8 cellular contexts compared by ENCODE assay signal in genomic region chr3:156483426-156483825, GRCh38.
DNase-seq lines count a peak whose midpoint lies in the region; ATAC-seq and TF ChIP-seq lines count a peak whose summit lies in the region.

No MANE protein-coding gene starts in this region.

- no peaks in the 10 kb centered on the region for H3K27me3 ChIP-seq in Peyer's patch
- no peaks in the 10 kb centered on the region for H3K27me3 ChIP-seq in endocrine pancreas (ENCODE audit: control insufficient read depth, insufficient read depth, low read length)
- no peaks in the 10 kb centered on the region for H3K27me3 ChIP-seq in gastrocnemius medialis

- in situ Hi-C loops in ACHN (cut with HindIII; ENCODE audit: low pct_ligation_motif_present, low pct_unique_long_range_greater_than_20kb, low sequenced_read_pairs) (no loop called here), gastrocnemius medialis (cut with MboI; ENCODE audit: low sequenced_read_pairs in 4 of 4) (no loop called here), G401 (cut with HindIII; ENCODE audit: low sequenced_read_pairs) (no loop called here)

- TF ChIP-seq CTCF in Peyer's patch (IDR thresholded peaks at IDR 0.05) (no peak), gastrocnemius medialis (IDR thresholded peaks at IDR 0.05 in 4 of 5, conservative IDR thresholded peaks at IDR 0.05 in 1 of 5) (no peak)

- no peak overlapping the region for H3K9ac ChIP-seq in endocrine pancreas (ENCODE audit: control insufficient read depth, insufficient read depth, low read length)

- intact Hi-C loops in gastrocnemius medialis (cut with DNase I; ENCODE audit: low total_unique reads): no loop called here

- H3K36me3 ChIP-seq in Peyer's patch (no peaks in the 10 kb centered on the region), endocrine pancreas (ENCODE audit: control insufficient read depth, insufficient read depth, low read length) (no peaks in the 10 kb centered on the region), gastrocnemius medialis (no peaks in the 10 kb centered on the region)

- H3K4me1 ChIP-seq in Peyer's patch (peaks cover 0 to 7% (median 2%) of the 10 kb centered on the region in 4 donors), endocrine pancreas (ENCODE audit: control insufficient read depth, insufficient read depth, low read length) (peaks cover 28% of the 10 kb centered on the region), gastrocnemius medialis (peaks cover 0 to 3% of the 10 kb centered on the region in 2 donors)

- no peaks in the 10 kb centered on the region for H3K9me3 ChIP-seq in Peyer's patch
- no peaks in the 10 kb centered on the region for H3K9me3 ChIP-seq in endocrine pancreas (ENCODE audit: control insufficient read depth, low read length)
- no peaks in the 10 kb centered on the region for H3K9me3 ChIP-seq in gastrocnemius medialis

- no peak overlapping the region for H3K4me3 ChIP-seq in Peyer's patch
- H3K4me3 ChIP-seq in endocrine pancreas (ENCODE audit: control insufficient read depth, insufficient read depth, low read length): peak overlapping the region; percentile 63
- no peak overlapping the region for H3K4me3 ChIP-seq in gastrocnemius medialis

- DNase-seq in ACHN: peak; percentile 61
- DNase-seq in Peyer's patch: peak in 1 of 3 donors; percentile 37
- peak; percentile 87 for DNase-seq in renal cortical epithelial cell (ENCODE audit: low read depth)
- no peak for DNase-seq in gastrocnemius medialis
- DNase-seq in G401 (ENCODE audit: low spot score): no peak

- peak overlapping the region; percentile 70 to 79 (median 77) for H3K27ac ChIP-seq in Peyer's patch
- H3K27ac ChIP-seq in gastrocnemius medialis: peak overlapping the region in 2 of 4 donors; percentile 2 to 7

- TF ChIP-seq POLR2A in Peyer's patch (IDR thresholded peaks at IDR 0.05) (peak in 1 of 2 donors; percentile 46), gastrocnemius medialis (IDR thresholded peaks at IDR 0.05) (no peak)

- ATAC-seq in GM18519 (IDR thresholded peaks at IDR 0.05; ENCODE audit: low FRiP score, unreplicated experiment) (peak; percentile 91), HG02938 (IDR thresholded peaks at IDR 0.05; ENCODE audit: unreplicated experiment) (peak; percentile 91), gastrocnemius medialis (no peak)

Comparison
In these comparisons a context has a peak if more than half of its experiments do, and no peak if none do; other contexts are left out.
1. DNase-seq: peak in ACHN (single experiment) and renal cortical epithelial cell (single experiment); none in gastrocnemius medialis (0 of 2) and G401 (single experiment).
2. ATAC-seq: peak in GM18519 (single experiment) and HG02938 (single experiment); none in gastrocnemius medialis (0 of 2).